ENCODE assay signal across 14 cellular contexts in the genomic region with DNA sequence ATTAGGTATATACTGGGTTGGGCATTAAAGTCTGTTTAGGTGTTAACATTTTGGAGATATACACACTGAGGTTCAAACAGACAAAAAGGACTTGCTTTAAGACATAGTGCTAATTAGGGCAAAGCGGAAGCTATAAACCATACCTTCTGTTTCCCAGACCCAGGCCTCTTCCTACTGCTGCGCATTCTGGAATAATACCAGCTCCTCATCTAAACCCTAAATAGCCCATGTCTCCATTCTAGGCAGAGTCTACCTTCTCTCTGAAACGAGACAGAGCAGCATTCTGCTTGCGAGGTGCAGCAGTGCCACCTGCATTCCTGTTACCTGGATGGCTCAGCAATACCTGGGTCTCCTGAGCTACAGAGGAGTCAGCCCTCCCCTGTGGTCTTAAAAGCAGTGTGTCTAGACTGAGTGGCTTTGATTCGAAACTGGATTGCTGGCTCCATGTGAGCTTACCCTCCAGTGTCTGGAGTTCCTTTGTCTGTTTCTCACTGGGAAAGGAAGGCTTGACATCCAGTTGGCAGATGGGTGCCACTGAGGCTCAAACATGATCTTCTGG.
"Had no signal": no experiment of that assay in that cellular context is flagged by ENCODE, and none has a peak within 500 bp of the region (broad histone marks: within the 10 kb centered on the region; RNA-seq: fewer than 3 reads in every experiment).

No MANE protein-coding gene starts in this region.

- H3K4me3 ChIP-seq: coronary artery, SK-N-MC had no signal

- H3K27ac ChIP-seq: coronary artery, SK-N-MC had no signal

- H3K27ac Mint-ChIP-seq: activated CD4-positive, alpha-beta T cell treated with anti-CD3 and anti-CD28 coated beads, Interleukin-2, amount 10 ng/mL, durations not matched to agents 7 days and 5 days; activated naive CD4-positive, alpha-beta T cell treated with anti-CD3 and anti-CD28 coated beads for 36 hours; activated T-helper 17 cell treated with anti-CD3 and anti-CD28 coated beads, Interleukin-2, amount 50 U/mL, for 72 hours; immature natural killer cell had no signal

- H3K36me3 Mint-ChIP-seq: immature natural killer cell, naive B cell had no signal

- H3K9me3 Mint-ChIP-seq: activated CD4-positive, alpha-beta T cell treated with anti-CD3 and anti-CD28 coated beads, Interleukin-2, amount 10 ng/mL, durations not matched to agents 7 days and 5 days; activated naive CD4-positive, alpha-beta T cell treated with anti-CD3 and anti-CD28 coated beads for 36 hours; activated T-helper 17 cell treated with anti-CD3 and anti-CD28 coated beads, Interleukin-2, amount 50 U/mL, for 72 hours; immature natural killer cell; naive B cell had no signal

- H3K27me3 Mint-ChIP-seq: activated CD4-positive, alpha-beta T cell treated with anti-CD3 and anti-CD28 coated beads, Interleukin-2, amount 10 ng/mL, durations not matched to agents 7 days and 5 days; activated T-helper 17 cell treated with anti-CD3 and anti-CD28 coated beads, Interleukin-2, amount 50 U/mL, for 72 hours; naive B cell had no signal

- H3K4me3 Mint-ChIP-seq: activated CD4-positive, alpha-beta T cell treated with anti-CD3 and anti-CD28 coated beads, Interleukin-2, amount 10 ng/mL, durations not matched to agents 7 days and 5 days; activated naive CD4-positive, alpha-beta T cell treated with anti-CD3 and anti-CD28 coated beads for 36 hours; activated T-helper 17 cell treated with anti-CD3 and anti-CD28 coated beads, Interleukin-2, amount 50 U/mL, for 72 hours; immature natural killer cell; naive B cell had no signal

- DNase-seq: activated CD4-positive, alpha-beta T cell treated with anti-CD3 and anti-CD28 coated beads, Interleukin-2, amount 10 ng/mL, durations not matched to agents 7 days and 5 days; activated naive CD4-positive, alpha-beta T cell treated with anti-CD3 and anti-CD28 coated beads for 36 hours; activated T-cell treated with anti-CD3 and anti-CD28 coated beads for 4 hours; effector CD4-positive, alpha-beta T cell; foreskin fibroblast; immature natural killer cell; naive B cell; nucleus accumbens; stimulated activated CD4-positive, alpha-beta T cell treated with anti-CD3 and anti-CD28 coated beads, Interleukin-12 subunit alpha, Interleukin-12 subunit beta, amount 100 ng/mL, for 4 hours; stimulated activated CD4-positive, alpha-beta T cell treated with anti-CD3 and anti-CD28 coated beads, Interleukin-2, amount 100 ng/mL, for 24 hours had no signal

- ATAC-seq: activated T-helper 17 cell treated with anti-CD3 and anti-CD28 coated beads, Interleukin-2, amount 50 U/mL, for 72 hours had no signal

- FAIRE-seq: endothelial cell of umbilical vein had no signal
